Comparison of ENCODE assay signal across 8 cellular contexts in the genomic region with DNA sequence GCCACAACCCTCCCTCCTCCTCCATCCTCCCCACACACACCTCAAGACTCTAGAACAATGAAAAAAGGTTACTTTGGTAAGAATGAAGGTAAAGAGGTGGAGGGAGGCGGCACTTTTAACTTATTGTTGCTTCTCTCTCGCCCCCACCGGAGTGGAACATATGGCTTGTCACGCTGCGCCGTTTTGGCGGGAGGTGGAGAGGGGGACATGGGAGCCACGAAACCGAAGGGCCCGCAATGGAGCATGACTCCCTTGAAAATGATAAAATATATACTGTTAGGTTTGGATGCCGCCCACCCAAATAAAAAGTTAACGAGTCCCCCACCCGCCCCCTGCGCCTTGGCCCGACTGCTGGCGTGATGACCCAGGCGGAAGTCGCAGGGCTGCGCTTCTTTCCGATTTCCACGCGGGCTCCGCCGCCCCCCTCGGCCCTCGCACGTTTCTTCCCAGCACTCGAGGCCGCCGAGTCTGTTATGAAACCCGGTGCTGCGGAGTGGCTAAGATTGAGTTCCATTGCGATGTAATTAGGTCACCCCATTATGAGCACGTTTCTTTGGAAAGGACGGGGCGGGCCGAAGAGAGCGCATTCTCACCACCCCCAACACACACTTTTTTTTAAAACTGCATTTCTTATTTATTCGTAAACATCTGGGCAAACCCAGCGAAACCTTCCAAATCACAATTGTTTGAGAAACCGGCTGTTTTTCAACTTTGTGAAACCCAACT.
DNase-seq lines count a peak whose midpoint lies in the region; ATAC-seq lines count a peak whose summit lies in the region.

No MANE protein-coding gene starts in this region.

- peaks cover 28% of the 10 kb centered on the region for H3K4me1 ChIP-seq in HUES6 (ENCODE audit: control insufficient read depth, insufficient read depth, low read length)

- DNase-seq in COLO668 (lab: John Stamatoyannopoulos, UW; ENCODE audit: unreplicated experiment) (peak; percentile 77), cerebellar cortex (ENCODE audit: low spot score) (peak; percentile 59), left kidney (ENCODE audit: low read depth, low spot score) (peak; percentile 89)
- DNase-seq in activated CD4-positive, CD25-positive, alpha-beta regulatory T cell treated with anti-CD3 and anti-CD28 coated beads, Interleukin-2, amount 50 U/mL, for 72 hours, result peak; percentile 76
- DNase-seq in stimulated activated CD4-positive, alpha-beta T cell treated with anti-CD3 and anti-CD28 coated beads, Interleukin-4, amount 100 ng/mL, for 1 hour, result peak; percentile 84

- ATAC-seq in HG02678 (IDR thresholded peaks at IDR 0.05; ENCODE audit: unreplicated experiment), result no peak
- ATAC-seq in HG02885 (IDR thresholded peaks at IDR 0.05; ENCODE audit: poor library complexity, unreplicated experiment), result no peak

- peaks cover 3% of the 10 kb centered on the region; the same call in 1 of the 2 replicates for H3K9me3 ChIP-seq in HUES6 (ENCODE audit: control insufficient read depth, insufficient read depth, low read depth, low read length)

- peak overlapping the region; percentile 98 for H3K9ac ChIP-seq in HUES6 (ENCODE audit: low read length)

- H3K27me3 ChIP-seq in HUES6 (ENCODE audit: control insufficient read depth, insufficient read depth, low read length), result no peaks in the 10 kb centered on the region

- peaks cover 31% of the 10 kb centered on the region for H3K36me3 ChIP-seq in HUES6 (ENCODE audit: control insufficient read depth, insufficient read depth, low read length)

- peak overlapping the region; percentile 100 for H3K27ac ChIP-seq in HUES6 (ENCODE audit: low read depth, low read length)

- H3K4me3 ChIP-seq in HUES6 (ENCODE audit: low read depth, low read length), result peak overlapping the region; percentile 96
